ENCODE assay signal across 1 cellular context in the genomic region with DNA sequence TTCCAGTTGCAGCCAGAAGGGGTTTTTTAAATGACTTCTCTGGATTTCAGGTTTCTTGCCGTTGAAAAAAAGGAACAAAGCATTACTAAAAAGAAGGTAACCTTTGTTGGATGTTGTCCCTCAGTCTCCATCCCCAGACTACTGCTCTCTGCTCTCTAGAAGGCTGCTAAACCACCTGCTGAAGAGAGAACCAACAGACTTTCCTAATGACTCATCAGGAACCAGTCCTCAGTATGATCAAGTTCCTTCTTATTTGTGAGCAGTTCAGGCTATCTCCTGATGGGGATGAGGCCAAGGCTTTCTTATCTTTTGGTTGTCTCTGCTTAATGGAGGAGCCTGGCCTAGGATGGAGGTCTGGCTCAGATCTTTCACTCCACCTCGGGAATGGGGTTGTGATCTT.
A peak's percentile ranks its signal among the peaks of the same experiment; 100 is the strongest.
TF ChIP-seq lines count a peak whose summit lies in the region.

No MANE protein-coding gene starts in this region.

TF ChIP-seq in GM12878, 131 proteins besides CTCF, POLR2A, EP300 and RAD21 (continued from another document):
- TF ChIP-seq IRF4 (IDR thresholded peaks at IDR 0.05; ENCODE audit: low read depth, low read length): peak; percentile 55; the same call in 1 of the 2 replicates
- peak; percentile 71 for TF ChIP-seq JUNB (IDR thresholded peaks at IDR 0.05)
